ENCODE assay signal across 25 cellular contexts in genomic region chr14:100033347-100034052, GRCh38.
"Had no signal": no experiment of that assay in that cellular context is flagged by ENCODE, and none has a peak within 500 bp of the region (broad histone marks: within the 10 kb centered on the region; RNA-seq: fewer than 3 reads in every experiment).

No MANE protein-coding gene starts in this region.

- H3K27ac ChIP-seq: coronary artery, esophagus muscularis mucosa, gastrocnemius medialis, pancreas, right lobe of liver, thoracic aorta, vagina had no signal

- H3K36me3 Mint-ChIP-seq: memory B cell; natural killer cell treated with Interleukin-12 subunit alpha and Interleukin-12 subunit beta and Interleukin-15 and Interleukin-18, amount 100 ng/mL, for 72 hours; stimulated activated naive B cell treated with anti-CD40 and anti-IgM and Interleukin-4, amounts not matched to agents 10 μg/mL and 1 μg/mL and 100 μg/mL, for 72 hours had no signal

- H3K4me3 ChIP-seq: coronary artery, esophagus muscularis mucosa, gastrocnemius medialis, pancreas, right lobe of liver, thoracic aorta, vagina had no signal

- H3K4me3 Mint-ChIP-seq: activated naive CD4-positive, alpha-beta T cell treated with anti-CD3 and anti-CD28 coated beads for 36 hours; activated naive CD8-positive, alpha-beta T cell treated with anti-CD3 and anti-CD28 coated beads, Interleukin-2, amount 10 ng/mL, durations not matched to agents 7 days and 5 days; activated T-cell treated with anti-CD3 and anti-CD28 coated beads, Interleukin-2, amount 50 U/mL, for 4 hours; memory B cell; natural killer cell treated with Interleukin-12 subunit alpha and Interleukin-12 subunit beta and Interleukin-15 and Interleukin-18, amount 100 ng/mL, for 72 hours; stimulated activated naive B cell treated with anti-CD40 and anti-IgM and Interleukin-4, amounts not matched to agents 10 μg/mL and 1 μg/mL and 100 μg/mL, for 72 hours; type B pancreatic cell had no signal

- DNase-seq: activated CD4-positive, alpha-beta T cell treated with anti-CD3 and anti-CD28 coated beads for 1 hour; activated CD4-positive, alpha-beta T cell treated with anti-CD3 and anti-CD28 coated beads, Interleukin-2, amount 50 U/mL, for 4 hours; activated CD8-positive, alpha-beta memory T cell treated with anti-CD3 and anti-CD28 coated beads for 24 hours; activated CD8-positive, alpha-beta memory T cell treated with anti-CD3 and anti-CD28 coated beads, Interleukin-2, amount 50 U/mL, for 4 hours; activated effector memory CD4-positive, alpha-beta T cell treated with Interleukin-2 at 50 U/mL for 16 hours; activated naive CD4-positive, alpha-beta T cell treated with anti-CD3 and anti-CD28 coated beads for 36 hours; activated naive CD8-positive, alpha-beta T cell treated with anti-CD3 and anti-CD28 coated beads, Interleukin-2, amount 10 ng/mL, durations not matched to agents 7 days and 5 days; activated T-cell treated with anti-CD3 and anti-CD28 coated beads, Interleukin-2, amount 50 U/mL, for 4 hours; amygdala; cerebellar nuclear complex; gastrocnemius medialis; hypothalamus; left colon; pancreas; right lobe of liver; stimulated activated CD4-positive, alpha-beta T cell treated with anti-CD3 and anti-CD28 coated beads, Interleukin-2, amount 100 ng/mL, for 48 hours; stimulated activated CD8-positive, alpha-beta memory T cell treated with anti-CD3 and anti-CD28 coated beads, Interleukin-4, amount 100 ng/mL, for 48 hours; stimulated activated naive B cell treated with anti-CD40 and anti-IgM and Interleukin-4, amounts not matched to agents 10 μg/mL and 1 μg/mL and 100 μg/mL, for 72 hours had no signal

- H3K36me3 ChIP-seq: esophagus muscularis mucosa, gastrocnemius medialis, pancreas, right lobe of liver, thoracic aorta, vagina had no signal

- H3K27ac Mint-ChIP-seq: activated naive CD4-positive, alpha-beta T cell treated with anti-CD3 and anti-CD28 coated beads for 36 hours; activated naive CD8-positive, alpha-beta T cell treated with anti-CD3 and anti-CD28 coated beads, Interleukin-2, amount 10 ng/mL, durations not matched to agents 7 days and 5 days; memory B cell; natural killer cell treated with Interleukin-12 subunit alpha and Interleukin-12 subunit beta and Interleukin-15 and Interleukin-18, amount 100 ng/mL, for 72 hours; stimulated activated naive B cell treated with anti-CD40 and anti-IgM and Interleukin-4, amounts not matched to agents 10 μg/mL and 1 μg/mL and 100 μg/mL, for 72 hours had no signal

- ATAC-seq: activated T-cell treated with anti-CD3 and anti-CD28 coated beads, Interleukin-2, amount 50 U/mL, for 4 hours; gastrocnemius medialis; left colon; natural killer cell treated with Interleukin-12 subunit alpha and Interleukin-12 subunit beta and Interleukin-15 and Interleukin-18, amount 100 ng/mL, for 72 hours; pancreas; right lobe of liver; stimulated activated naive B cell treated with anti-CD40 and anti-IgM and Interleukin-4, amounts not matched to agents 10 μg/mL and 1 μg/mL and 100 μg/mL, for 72 hours had no signal

- H3K9me3 ChIP-seq: esophagus muscularis mucosa, gastrocnemius medialis, pancreas, right lobe of liver, thoracic aorta, vagina had no signal

- H3K27me3 Mint-ChIP-seq: activated naive CD8-positive, alpha-beta T cell treated with anti-CD3 and anti-CD28 coated beads, Interleukin-2, amount 10 ng/mL, durations not matched to agents 7 days and 5 days; natural killer cell treated with Interleukin-12 subunit alpha and Interleukin-12 subunit beta and Interleukin-15 and Interleukin-18, amount 100 ng/mL, for 72 hours; stimulated activated naive B cell treated with anti-CD40 and anti-IgM and Interleukin-4, amounts not matched to agents 10 μg/mL and 1 μg/mL and 100 μg/mL, for 72 hours; type B pancreatic cell had no signal

- H3K4me1 Mint-ChIP-seq: memory B cell; stimulated activated naive B cell treated with anti-CD40 and anti-IgM and Interleukin-4, amounts not matched to agents 10 μg/mL and 1 μg/mL and 100 μg/mL, for 72 hours had no signal

- H3K27me3 ChIP-seq: esophagus muscularis mucosa, gastrocnemius medialis, pancreas, right lobe of liver, vagina had no signal

- H3K9me3 Mint-ChIP-seq: activated naive CD4-positive, alpha-beta T cell treated with anti-CD3 and anti-CD28 coated beads for 36 hours; activated naive CD8-positive, alpha-beta T cell treated with anti-CD3 and anti-CD28 coated beads, Interleukin-2, amount 10 ng/mL, durations not matched to agents 7 days and 5 days; activated T-cell treated with anti-CD3 and anti-CD28 coated beads, Interleukin-2, amount 50 U/mL, for 4 hours; memory B cell; natural killer cell treated with Interleukin-12 subunit alpha and Interleukin-12 subunit beta and Interleukin-15 and Interleukin-18, amount 100 ng/mL, for 72 hours; stimulated activated naive B cell treated with anti-CD40 and anti-IgM and Interleukin-4, amounts not matched to agents 10 μg/mL and 1 μg/mL and 100 μg/mL, for 72 hours; type B pancreatic cell had no signal
